In genomic region chr14:24212924-24213865, GRCh38 we compare ENCODE assay signal across 8 cellular contexts. TPM values are rescaled to one million over a fixed set of nuclear protein-coding genes. Genes with fewer than 3 reads are reported as not detected.
DNase-seq lines count a peak whose midpoint lies in the region; ATAC-seq, FAIRE-seq and TF ChIP-seq lines count a peak whose summit lies in the region.

A gene with protein sequence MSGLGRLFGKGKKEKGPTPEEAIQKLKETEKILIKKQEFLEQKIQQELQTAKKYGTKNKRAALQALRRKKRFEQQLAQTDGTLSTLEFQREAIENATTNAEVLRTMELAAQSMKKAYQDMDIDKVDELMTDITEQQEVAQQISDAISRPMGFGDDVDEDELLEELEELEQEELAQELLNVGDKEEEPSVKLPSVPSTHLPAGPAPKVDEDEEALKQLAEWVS (minus strand): TSS chr14:24213488. CDS start chr14:24213439, 49 bp downstream.

- H3K4me3 ChIP-seq in AG04449 (ENCODE audit: low read depth, low read length) (peak within 1 kb of the TSS; percentile 88), WI38 (ENCODE audit: low read depth, low read length) (peak within 1 kb of the TSS; percentile 85), bronchial epithelial cell (ENCODE audit: low read depth, low read length) (peak within 1 kb of the TSS; percentile 69), small intestine (ENCODE audit: low read depth in 1 of 2, low read length in 2 of 2) (peak within 1 kb of the TSS; percentile 78 to 86)

- no peaks in the 10 kb centered on the region for H3K27me3 ChIP-seq in bronchial epithelial cell (ENCODE audit: control insufficient read depth, insufficient read depth, low read length)
- no peaks in the 10 kb centered on the region for H3K27me3 ChIP-seq in small intestine (ENCODE audit: control insufficient read depth in 2 of 2, insufficient read depth in 2 of 2, low read length in 2 of 2)

- no peak for FAIRE-seq in bronchial epithelial cell (lab: Jason Lieb, UNC)
- no peak for FAIRE-seq in small intestine (lab: Jason Lieb, UNC)

- DNase-seq in AG04449 (ENCODE audit: low read depth, low spot score), result peak; percentile 85
- peak; percentile 95 for DNase-seq in NCI-H2227 treated with DMSO at 0.1 percent for 48 hours (lab: John Stamatoyannopoulos, UW)
- DNase-seq in bronchial epithelial cell (ENCODE audit: low read depth), result peak; percentile 93
- DNase-seq in iPS-NIHi11 (ENCODE audit: low spot score), result peak; percentile 97
- peak; percentile 95 for DNase-seq in small intestine

- no peaks in the 10 kb centered on the region for H3K9me3 ChIP-seq in small intestine (ENCODE audit: control insufficient read depth, low read depth)

- H3K36me3 ChIP-seq in bronchial epithelial cell (ENCODE audit: control insufficient read depth, insufficient read depth, low read length) (peaks cover 16% of the 10 kb centered on the region), small intestine (ENCODE audit: control insufficient read depth in 2 of 2, insufficient read depth in 2 of 2, low read length in 2 of 2) (peaks cover 0 to 8% of the 10 kb centered on the region in 2 donors)

- POLR2A ChIA-PET in AG04449 (lab: Yijun Ruan, JAX), result interaction anchor here (0.6 to 2.9 kb wide), 8 partner anchors 11 to 98 kb away, joined by 3 to 26 read pairs (median 4); partner anchors contain the start of genes DHRS1, NOP9, RABGGTA and TINF2

- peak within 1 kb of the TSS; percentile 98 for H3K27ac ChIP-seq in small intestine (ENCODE audit: low read depth in 1 of 2, low read length in 1 of 2)

- no peaks in the 10 kb centered on the region for H3K4me1 ChIP-seq in small intestine (ENCODE audit: control insufficient read depth in 2 of 2, insufficient read depth in 1 of 2, low read depth in 1 of 2, low read length in 1 of 2)

- 0 to 1% (median 1%) methylated on average over 52 to 53 of the region's 53 CpGs for WGBS in small intestine, 3 donors

- ATAC-seq in GM18907 (IDR thresholded peaks at IDR 0.05; ENCODE audit: unreplicated experiment) (peak; percentile 86), HG03159 (IDR thresholded peaks at IDR 0.05; ENCODE audit: unreplicated experiment) (peak; percentile 73)

- TF ChIP-seq CTCF in AG04449 (IDR thresholded peaks at IDR 0.05; ENCODE audit: insufficient read depth, low read length, missing control alignments), result peak; percentile 36
- 0 out of 2 replicates have a peak, but pooled peaks have one; percentile 18 for TF ChIP-seq CTCF in WI38 (IDR thresholded peaks at IDR 0.05; ENCODE audit: low read depth, low read length)
- no peak for TF ChIP-seq CTCF in bronchial epithelial cell (IDR thresholded peaks at IDR 0.05; ENCODE audit: insufficient read depth, low read length, severe bottlenecking)

- CTCF ChIA-PET in AG04449 (lab: Yijun Ruan, JAX), result interaction anchor here (0.7 to 5.3 kb wide), 13 partner anchors 9 to 155 kb away, joined by 3 to 89 read pairs (median 6); partner anchors contain the start of genes CIDEB, DHRS1, NOP9 and RABGGTA

RNA-seq across cellular contexts. Expression of the gene that starts here (rescaled TPM):
- 48.8 and 69.8 TPM in 2 replicates for total RNA-seq in bronchial epithelial cell
- 100 to 1,000 TPM in 1 of 3 donors, 10 to 100 TPM in 2; 70.0 to 121 (median 95.1) TPM for polyA plus RNA-seq in small intestine

Comparison
In these comparisons a context has a peak if more than half of its experiments do, and no peak if none do; other contexts are left out.
1. Peak in every context shown above with its lines: DNase-seq, ATAC-seq, H3K4me3 ChIP-seq and H3K27ac ChIP-seq.